Comparison of ENCODE assay signal across 14 cellular contexts in genomic region chr11:61697764-61698163, GRCh38. TPM values are rescaled to one million over a fixed set of nuclear protein-coding genes. Genes with fewer than 3 reads are reported as not detected.
DNase-seq lines count a peak whose midpoint lies in the region; ATAC-seq, FAIRE-seq and TF ChIP-seq lines count a peak whose summit lies in the region.
"Had no signal": no experiment of that assay in that cellular context is flagged by ENCODE, and none has a peak within 500 bp of the region (broad histone marks: within the 10 kb centered on the region; RNA-seq: fewer than 3 reads in every experiment).

No MANE protein-coding gene starts in this region.

- no peak for TF ChIP-seq CTCF in right atrium auricular region (IDR thresholded peaks at IDR 0.05)

- H3K4me3 Mint-ChIP-seq in activated naive CD8-positive, alpha-beta T cell treated with anti-CD3 and anti-CD28 coated beads, Interleukin-2, amount 10 ng/mL, durations not matched to agents 7 days and 5 days: no peak overlapping the region
- no peak overlapping the region for H3K4me3 Mint-ChIP-seq in activated naive CD8-positive, alpha-beta T cell treated with anti-CD3 and anti-CD28 coated beads, Interleukin-2, amount 50 U/mL, for 24 hours
- H3K4me3 Mint-ChIP-seq: activated CD4-positive, alpha-beta memory T cell treated with anti-CD3 and anti-CD28 coated beads for 36 hours had no signal

- H3K27ac Mint-ChIP-seq in activated naive CD8-positive, alpha-beta T cell treated with anti-CD3 and anti-CD28 coated beads, Interleukin-2, amount 10 ng/mL, durations not matched to agents 7 days and 5 days: peak overlapping the region; percentile 61
- H3K27ac Mint-ChIP-seq in activated naive CD8-positive, alpha-beta T cell treated with anti-CD3 and anti-CD28 coated beads, Interleukin-2, amount 50 U/mL, for 24 hours: no peak overlapping the region
- H3K27ac Mint-ChIP-seq: activated CD4-positive, alpha-beta memory T cell treated with anti-CD3 and anti-CD28 coated beads for 36 hours had no signal

- DNase-seq in activated naive CD8-positive, alpha-beta T cell treated with anti-CD3 and anti-CD28 coated beads, Interleukin-2, amount 10 ng/mL, durations not matched to agents 7 days and 5 days: no peak
- no peak for DNase-seq in activated naive CD8-positive, alpha-beta T cell treated with anti-CD3 and anti-CD28 coated beads, Interleukin-2, amount 50 U/mL, for 24 hours
- DNase-seq in RCC 7860 (ENCODE audit: low spot score) (peak; percentile 9), right atrium auricular region (ENCODE audit: low spot score) (no peak), RPMI8226 (no peak), NCI-H774 (lab: John Stamatoyannopoulos, UW) (no peak), SW 1271 (lab: John Stamatoyannopoulos, UW) (no peak)
- DNase-seq: activated effector memory CD4-positive, alpha-beta T cell treated with Interleukin-2 at 50 U/mL for 16 hours; NCI-H2107; uterus had no signal

- no peak for ATAC-seq in activated naive CD8-positive, alpha-beta T cell treated with anti-CD3 and anti-CD28 coated beads, Interleukin-2, amount 10 ng/mL, durations not matched to agents 7 days and 5 days (ENCODE audit: low read depth)
- ATAC-seq in activated naive CD8-positive, alpha-beta T cell treated with anti-CD3 and anti-CD28 coated beads, Interleukin-2, amount 50 U/mL, for 24 hours: no peak

- 89% methylated on average over 1 of the region's 1 CpG for WGBS in thymus

- H3K36me3 Mint-ChIP-seq in activated naive CD8-positive, alpha-beta T cell treated with anti-CD3 and anti-CD28 coated beads, Interleukin-2, amount 10 ng/mL, durations not matched to agents 7 days and 5 days: no peaks in the 10 kb centered on the region
- no peaks in the 10 kb centered on the region for H3K36me3 Mint-ChIP-seq in activated naive CD8-positive, alpha-beta T cell treated with anti-CD3 and anti-CD28 coated beads, Interleukin-2, amount 50 U/mL, for 24 hours (ENCODE audit: low read depth)
- H3K36me3 Mint-ChIP-seq: activated CD4-positive, alpha-beta memory T cell treated with anti-CD3 and anti-CD28 coated beads for 36 hours had no signal

- H3K36me3 ChIP-seq in right atrium auricular region: no peaks in the 10 kb centered on the region
- no peaks in the 10 kb centered on the region for H3K36me3 ChIP-seq in thymus (ENCODE audit: control insufficient read depth, insufficient read depth)
- H3K36me3 ChIP-seq: uterus had no signal

- H3K4me3 ChIP-seq in right atrium auricular region (no peak overlapping the region), thymus (ENCODE audit: low read length) (no peak overlapping the region)
- H3K4me3 ChIP-seq: lung, uterus had no signal

- no peak for FAIRE-seq in RCC 7860 (lab: Jason Lieb, UNC)
- FAIRE-seq: GM12892 had no signal

- POLR2A ChIA-PET in activated naive CD8-positive, alpha-beta T cell treated with anti-CD3 and anti-CD28 coated beads, Interleukin-2, amount 10 ng/mL, durations not matched to agents 7 days and 5 days (lab: Charles Lee): no interaction called here

- peak overlapping the region; percentile 91 to 98 for H3K27ac ChIP-seq in right atrium auricular region
- H3K27ac ChIP-seq in thymus (ENCODE audit: low read depth): peak overlapping the region; percentile 88

- H3K9me3 ChIP-seq in right atrium auricular region (no peaks in the 10 kb centered on the region), thymus (ENCODE audit: control insufficient read depth) (no peaks in the 10 kb centered on the region)
- H3K9me3 ChIP-seq: uterus had no signal

- H3K27me3 ChIP-seq in right atrium auricular region (no peaks in the 10 kb centered on the region), thymus (ENCODE audit: control insufficient read depth, insufficient read depth) (no peaks in the 10 kb centered on the region)
- H3K27me3 ChIP-seq: uterus had no signal

- no peaks in the 10 kb centered on the region for H3K9me3 Mint-ChIP-seq in activated naive CD8-positive, alpha-beta T cell treated with anti-CD3 and anti-CD28 coated beads, Interleukin-2, amount 10 ng/mL, durations not matched to agents 7 days and 5 days
- no peaks in the 10 kb centered on the region for H3K9me3 Mint-ChIP-seq in activated naive CD8-positive, alpha-beta T cell treated with anti-CD3 and anti-CD28 coated beads, Interleukin-2, amount 50 U/mL, for 24 hours
- H3K9me3 Mint-ChIP-seq: activated CD4-positive, alpha-beta memory T cell treated with anti-CD3 and anti-CD28 coated beads for 36 hours had no signal

- H3K4me1 ChIP-seq in right atrium auricular region (peaks cover 0 to 88% of the 10 kb centered on the region in 2 donors), thymus (ENCODE audit: control insufficient read depth, insufficient read depth, low read length) (peaks cover 44% of the 10 kb centered on the region)

- peaks cover 24% of the 10 kb centered on the region for H3K4me1 Mint-ChIP-seq in activated naive CD8-positive, alpha-beta T cell treated with anti-CD3 and anti-CD28 coated beads, Interleukin-2, amount 10 ng/mL, durations not matched to agents 7 days and 5 days
- H3K4me1 Mint-ChIP-seq in activated naive CD8-positive, alpha-beta T cell treated with anti-CD3 and anti-CD28 coated beads, Interleukin-2, amount 50 U/mL, for 24 hours: peaks cover 25% of the 10 kb centered on the region

- peaks cover 7% of the 10 kb centered on the region for H3K27me3 Mint-ChIP-seq in activated naive CD8-positive, alpha-beta T cell treated with anti-CD3 and anti-CD28 coated beads, Interleukin-2, amount 10 ng/mL, durations not matched to agents 7 days and 5 days
- H3K27me3 Mint-ChIP-seq in activated naive CD8-positive, alpha-beta T cell treated with anti-CD3 and anti-CD28 coated beads, Interleukin-2, amount 50 U/mL, for 24 hours: no peaks in the 10 kb centered on the region
- H3K27me3 Mint-ChIP-seq: activated CD4-positive, alpha-beta memory T cell treated with anti-CD3 and anti-CD28 coated beads for 36 hours had no signal

RNA-seq across cellular contexts. Expression of gene DAGLA, which starts 17.6 kb away (rescaled TPM):
- total RNA-seq in activated naive CD8-positive, alpha-beta T cell treated with anti-CD3 and anti-CD28 coated beads, Interleukin-2, amount 10 ng/mL, durations not matched to agents 7 days and 5 days: under 1 TPM; 0.08 to 0.14 TPM
- total RNA-seq in right atrium auricular region: 1 to 10 TPM; 3.9 to 5.7 TPM
- 0.43 TPM for polyA plus RNA-seq in thymus

RNA-seq across cellular contexts. Expression of gene MYRF, which starts 54.7 kb away (rescaled TPM):
- 1 to 10 TPM; 3.4 TPM for total RNA-seq in activated naive CD8-positive, alpha-beta T cell treated with anti-CD3 and anti-CD28 coated beads, Interleukin-2, amount 10 ng/mL, durations not matched to agents 7 days and 5 days
- 10 to 100 TPM in 1 of 2 donors, 1 to 10 TPM in 1; 7.0 to 13.1 TPM for total RNA-seq in right atrium auricular region
- polyA plus RNA-seq in thymus: 0.62 TPM

Comparison
In these comparisons a context has a peak if more than half of its experiments do, and no peak if none do; other contexts are left out.
1. RNA of gene DAGLA, which starts 17.6 kb away (total RNA-seq): 3.9 to 5.7 TPM in right atrium auricular region; 0.08 to 0.14 TPM in activated naive CD8-positive, alpha-beta T cell treated with anti-CD3 and anti-CD28 coated beads, Interleukin-2, amount 10 ng/mL, durations not matched to agents 7 days and 5 days; every median in the first group is over 4 times any median in the second.